Comparison of ENCODE assay signal across 10 cellular contexts in the genomic region with DNA sequence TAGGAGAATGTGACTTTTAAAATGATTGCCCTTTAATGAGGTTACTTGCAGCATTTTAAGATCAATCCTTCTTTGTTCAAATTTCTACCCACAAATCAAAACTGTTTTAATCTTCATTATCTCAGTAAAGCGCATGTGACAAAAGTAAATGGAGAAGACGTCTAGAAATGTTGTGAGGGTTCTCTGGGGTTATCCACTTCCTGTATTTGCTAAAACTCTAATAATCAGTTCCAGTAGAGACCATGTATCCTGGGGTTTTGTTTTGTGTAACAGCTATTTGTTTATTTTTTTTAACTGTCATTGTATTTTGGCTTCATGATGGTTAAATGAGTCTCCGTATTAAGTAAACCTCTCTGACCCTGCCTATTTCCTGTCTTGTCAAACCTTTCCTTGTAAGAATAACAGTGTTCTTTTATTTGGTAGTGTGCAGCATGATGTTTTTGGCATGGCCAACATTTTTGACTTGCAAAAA. TPM values are rescaled to one million over a fixed set of nuclear protein-coding genes. Genes with fewer than 3 reads are reported as not detected.
DNase-seq lines count a peak whose midpoint lies in the region; ATAC-seq and TF ChIP-seq lines count a peak whose summit lies in the region.
"Had no signal": no experiment of that assay in that cellular context is flagged by ENCODE, and none has a peak within 500 bp of the region (broad histone marks: within the 10 kb centered on the region; RNA-seq: fewer than 3 reads in every experiment).

No MANE protein-coding gene starts in this region.

- H3K27me3 ChIP-seq in subcutaneous abdominal adipose tissue (ENCODE audit: control insufficient read depth in 5 of 5, insufficient read depth in 4 of 5, low read length in 5 of 5) (no peaks in the 10 kb centered on the region), uterus (no peaks in the 10 kb centered on the region)

- H3K36me3 ChIP-seq in subcutaneous abdominal adipose tissue (ENCODE audit: control insufficient read depth in 5 of 5, insufficient read depth in 5 of 5, low read length in 5 of 5) (no peaks in the 10 kb centered on the region), uterus (no peaks in the 10 kb centered on the region)

- TF ChIP-seq CTCF in fibroblast of pulmonary artery (IDR thresholded peaks at IDR 0.05; ENCODE audit: low read length, missing control alignments) (no peak), uterus (IDR thresholded peaks at IDR 0.05) (no peak)

- H3K27me3 Mint-ChIP-seq in T-helper 17 cell: peaks cover 14% of the 10 kb centered on the region
- H3K27me3 Mint-ChIP-seq: activated T-helper 17 cell treated with anti-CD3 and anti-CD28 coated beads, Interleukin-2, amount 50 U/mL, for 72 hours had no signal

- TF ChIP-seq POLR2A in uterus (IDR thresholded peaks at IDR 0.05): no peak

- H3K36me3 Mint-ChIP-seq in T-helper 17 cell (ENCODE audit: low read depth): no peaks in the 10 kb centered on the region

- H3K27ac ChIP-seq in subcutaneous abdominal adipose tissue (ENCODE audit: low read depth, low read length) (peak overlapping the region; percentile 89), uterus (peak overlapping the region in 1 of 2 donors; percentile 52)

- no peak overlapping the region for H3K4me3 ChIP-seq in fibroblast of pulmonary artery (replicated peaks; ENCODE audit: low read depth, low read length)
- H3K4me3 ChIP-seq in subcutaneous abdominal adipose tissue (ENCODE audit: low read depth in 1 of 5, low read length in 5 of 5): peak overlapping the region in 1 of 5 donors; percentile 25
- H3K4me3 ChIP-seq in uterus: no peak overlapping the region

- H3K9me3 ChIP-seq in subcutaneous abdominal adipose tissue (ENCODE audit: control insufficient read depth in 5 of 5, low read length in 5 of 5) (no peaks in the 10 kb centered on the region), T-helper 17 cell (ENCODE audit: control insufficient read depth, low read length, poor library complexity, severe bottlenecking) (no peaks in the 10 kb centered on the region), uterus (no peaks in the 10 kb centered on the region)

- H3K4me3 Mint-ChIP-seq in T-helper 17 cell: no peak overlapping the region
- H3K4me3 Mint-ChIP-seq: activated T-helper 17 cell treated with anti-CD3 and anti-CD28 coated beads, Interleukin-2, amount 50 U/mL, for 72 hours had no signal

- DNase-seq in OCI-M1 (lab: John Stamatoyannopoulos, UW) (peak; percentile 43), fibroblast of pulmonary artery (ENCODE audit: low read depth) (peak; percentile 55), DMS53 (lab: John Stamatoyannopoulos, UW) (no peak), T-helper 17 cell (no peak), uterus (no peak), NCI-H2196 treated with DMSO at 0.1 percent for 48 hours (lab: John Stamatoyannopoulos, UW; ENCODE audit: unreplicated experiment) (no peak)
- DNase-seq: T1000 had no signal

- peak overlapping the region in 2 of 5 donors; percentile 40 to 47 for H3K9ac ChIP-seq in subcutaneous abdominal adipose tissue (ENCODE audit: low read length in 5 of 5)

- H3K4me1 Mint-ChIP-seq in T-helper 17 cell: peaks cover 12% of the 10 kb centered on the region

- H3K27ac Mint-ChIP-seq in T-helper 17 cell: no peak overlapping the region
- H3K27ac Mint-ChIP-seq: activated T-helper 17 cell treated with anti-CD3 and anti-CD28 coated beads, Interleukin-2, amount 50 U/mL, for 72 hours had no signal

- peak; percentile 43 for ATAC-seq in GM18870 (IDR thresholded peaks at IDR 0.05; ENCODE audit: unreplicated experiment)
- no peak for ATAC-seq in T-helper 17 cell
- ATAC-seq: activated T-helper 17 cell treated with anti-CD3 and anti-CD28 coated beads, Interleukin-2, amount 50 U/mL, for 72 hours had no signal

- H3K4me1 ChIP-seq in subcutaneous abdominal adipose tissue (ENCODE audit: control insufficient read depth in 5 of 5, insufficient read depth in 5 of 5, low read length in 5 of 5) (peaks cover 0 to 33% (median 23%) of the 10 kb centered on the region in 5 donors), uterus (peaks cover 0 to 4% of the 10 kb centered on the region in 2 donors)

- intact Hi-C loops in uterus (cut with DNase I; ENCODE audit: low total_unique reads): no loop called here

RNA-seq across cellular contexts. Expression of a gene that starts 27.5 kb away (rescaled TPM):
- total RNA-seq in T-helper 17 cell (10 to 100 TPM; 64.1 to 70.1 TPM), uterus (100 to 1,000 TPM in 3 of 4 donors, 10 to 100 TPM in 1; 67.1 to 235 (median 171) TPM)

Comparison
In these comparisons a context has a peak if more than half of its experiments do, and no peak if none do; other contexts are left out.
1. DNase-seq: peak in OCI-M1 (single experiment) and fibroblast of pulmonary artery (single experiment); none in DMS53 (single experiment), T-helper 17 cell (0 of 3), uterus (0 of 2) and NCI-H2196 treated with DMSO at 0.1 percent for 48 hours (single experiment).